In genomic region chr1:4674117-4674516, GRCh38 we compare ENCODE assay signal across 22 cellular contexts. TPM values are rescaled to one million over a fixed set of nuclear protein-coding genes. Genes with fewer than 3 reads are reported as not detected.
A peak's percentile ranks its signal among the peaks of the same experiment; 100 is the strongest.
DNase-seq lines count a peak whose midpoint lies in the region; ATAC-seq, FAIRE-seq and TF ChIP-seq lines count a peak whose summit lies in the region.
"Had no signal": no experiment of that assay in that cellular context is flagged by ENCODE, and none has a peak within 500 bp of the region (broad histone marks: within the 10 kb centered on the region; RNA-seq: fewer than 3 reads in every experiment).

No MANE protein-coding gene starts in this region.

- no peak overlapping the region for H2AFZ ChIP-seq in HepG2 (ENCODE audit: low read length)

- intact Hi-C loops in HepG2 (cut with micrococcal nuclease; ENCODE audit: unreplicated experiment), result no loop called here
- intact Hi-C loops in prostate gland (cut with DNase I), result no loop called here
- intact Hi-C loops in psoas muscle (cut with DNase I), result no loop called here

- H3K9ac ChIP-seq in HepG2 (ENCODE audit: insufficient read depth, low read depth, low read length), result no peak overlapping the region

- H3K9me3 Mint-ChIP-seq in activated T-cell treated with anti-CD3 and anti-CD28 coated beads, Interleukin-2, amount 50 U/mL, for 72 hours, result peaks cover 2 to 4% of the 10 kb centered on the region in 2 donors

- no peak for ATAC-seq in HepG2
- no peak for ATAC-seq in psoas muscle
- ATAC-seq in activated T-cell treated with anti-CD3 and anti-CD28 coated beads, Interleukin-2, amount 50 U/mL, for 72 hours (replicated peaks in 1 of 2), result no peak
- ATAC-seq: GM12878 had no signal

- POLR2A ChIA-PET in HepG2 (lab: Yijun Ruan, JAX), result interaction anchor here (0.7 kb wide), 1 partner anchor 152 kb away, joined by 3 read pairs; no protein-coding TSS in a partner anchor

- TF ChIP-seq EP300 in HepG2 (IDR thresholded peaks at IDR 0.05; ENCODE audit: low read depth in 2 of 2, low read length in 2 of 2), result no peak
- TF ChIP-seq EP300 in HepG2 (CRISPR knock-in tag; IDR thresholded peaks at IDR 0.05; ENCODE audit: borderline replicate concordance), result no peak

- no peaks in the 10 kb centered on the region for H4K20me1 ChIP-seq in HepG2 (ENCODE audit: insufficient read depth, low read length)

- H3K9me3 ChIP-seq in HepG2 (ENCODE audit: low read length), result no peaks in the 10 kb centered on the region; the same call in 1 of the 2 replicates
- no peaks in the 10 kb centered on the region for H3K9me3 ChIP-seq in prostate gland
- no peaks in the 10 kb centered on the region for H3K9me3 ChIP-seq in psoas muscle
- H3K9me3 ChIP-seq: BE2C, HAP-1 had no signal

- H3K4me3 ChIP-seq in HepG2 (replicated peaks in 1 of 3; ENCODE audit: insufficient read depth in 1 of 3, low read depth in 2 of 3, low read length in 3 of 3), result no peak overlapping the region
- no peak overlapping the region for H3K4me3 ChIP-seq in prostate gland
- H3K4me3 ChIP-seq in psoas muscle, result no peak overlapping the region
- H3K4me3 ChIP-seq: GM12878, HAP-1 had no signal

- H3K27ac Mint-ChIP-seq in activated T-cell treated with anti-CD3 and anti-CD28 coated beads, Interleukin-2, amount 50 U/mL, for 72 hours, result no peak overlapping the region
- H3K27ac Mint-ChIP-seq: CD4-positive, CD25-positive, alpha-beta regulatory T cell; CD8-positive, alpha-beta memory T cell had no signal

- H3K4me1 Mint-ChIP-seq in activated T-cell treated with anti-CD3 and anti-CD28 coated beads, Interleukin-2, amount 50 U/mL, for 72 hours (ENCODE audit: low read depth), result no peaks in the 10 kb centered on the region
- H3K4me1 Mint-ChIP-seq: CD4-positive, CD25-positive, alpha-beta regulatory T cell; CD8-positive, alpha-beta memory T cell had no signal

- H3K4me2 ChIP-seq in HepG2 (ENCODE audit: low read depth, low read length), result no peak overlapping the region

- CTCF ChIA-PET in HepG2 (lab: Yijun Ruan, JAX; ENCODE audit: low intra/inter-chr PET ratio, low total read pairs), result no interaction called here

- FAIRE-seq in HepG2 (lab: Jason Lieb, UNC), result no peak
- FAIRE-seq: A204.1, GM12878, H1 had no signal

- H3K27ac ChIP-seq in cingulate gyrus (ENCODE audit: low read depth, low read length) (peak overlapping the region; percentile 61), HepG2 (ENCODE audit: extremely low read length, insufficient read depth, low read length) (no peak overlapping the region), temporal lobe (ENCODE audit: low read depth, low read length) (peak overlapping the region; percentile 86), prostate gland (no peak overlapping the region), psoas muscle (no peak overlapping the region)

- no TSS peak for BruUV-seq in HepG2 (replicated peaks; lab: Mats Ljungman, UMichigan)

- DNase-seq in RPMI8226 (peak; percentile 21), HepG2 (ENCODE audit: low spot score) (no peak), prostate gland (ENCODE audit: low spot score) (no peak), psoas muscle (no peak)
- DNase-seq in stimulated activated CD4-positive, alpha-beta T cell treated with anti-CD3 and anti-CD28 coated beads, Interleukin-4, amount 100 ng/mL, for 4 hours, result no peak
- DNase-seq in activated T-cell treated with anti-CD3 and anti-CD28 coated beads, Interleukin-2, amount 50 U/mL, for 72 hours, result no peak
- DNase-seq: ACHN; BE2C; CD4-positive, CD25-positive, alpha-beta regulatory T cell; CD8-positive, alpha-beta memory T cell; COR-L47; DMS 273 treated with DMSO at 0.1 percent for 48 hours; DMS53; DND-41; EL had no signal

- no peaks in the 10 kb centered on the region for H3K27me3 Mint-ChIP-seq in activated T-cell treated with anti-CD3 and anti-CD28 coated beads, Interleukin-2, amount 50 U/mL, for 72 hours (ENCODE audit: low read depth)
- H3K27me3 Mint-ChIP-seq: CD4-positive, CD25-positive, alpha-beta regulatory T cell had no signal

- H3K36me3 ChIP-seq in HepG2 (replicated peaks in 1 of 2; ENCODE audit: control insufficient read depth in 1 of 2, insufficient read depth in 2 of 2, low read length in 2 of 2), result no peaks in the 10 kb centered on the region
- H3K36me3 ChIP-seq in prostate gland, result no peaks in the 10 kb centered on the region
- no peaks in the 10 kb centered on the region for H3K36me3 ChIP-seq in psoas muscle (ENCODE audit: insufficient read depth in 1 of 2, low read depth in 1 of 2)
- H3K36me3 ChIP-seq: BE2C, HAP-1 had no signal

- TF ChIP-seq POLR2A in HepG2 (IDR thresholded peaks at IDR 0.05; ENCODE audit: insufficient read depth in 1 of 2, low read depth in 2 of 2, low read length in 2 of 2) (no peak), prostate gland (IDR thresholded peaks at IDR 0.05) (no peak)

- H3K4me3 Mint-ChIP-seq in activated T-cell treated with anti-CD3 and anti-CD28 coated beads, Interleukin-2, amount 50 U/mL, for 72 hours, result no peak overlapping the region
- H3K4me3 Mint-ChIP-seq: CD4-positive, CD25-positive, alpha-beta regulatory T cell; CD8-positive, alpha-beta memory T cell had no signal

- 14% methylated on average over 4 of the region's 5 CpGs for WGBS in HepG2 (ENCODE audit: low lambda C conversion rate)
- 65% methylated on average over 5 of the region's 5 CpGs for WGBS in prostate gland
- 81 to 85% (median 84%) methylated on average over 5 of the region's 5 CpGs for WGBS in psoas muscle, 3 donors

- TF ChIP-seq CTCF in HepG2 (CRISPR knock-in tag; IDR thresholded peaks at IDR 0.05) (no peak), prostate gland (IDR thresholded peaks at IDR 0.05) (no peak), psoas muscle (IDR thresholded peaks at IDR 0.05) (no peak)

- no peak for TF ChIP-seq RAD21 in HepG2 (CRISPR knock-in tag; IDR thresholded peaks at IDR 0.05)

- peaks cover 1 to 7% of the 10 kb centered on the region in 2 experiments; a peak in 2 of 5 replicates for H3K27me3 ChIP-seq in HepG2 (ENCODE audit: control insufficient read depth in 1 of 2, insufficient read depth in 2 of 2, low read length in 2 of 2)
- H3K27me3 ChIP-seq in prostate gland (replicated peaks; ENCODE audit: insufficient read depth), result no peaks in the 10 kb centered on the region
- peaks cover 0 to 4% (median 0%) of the 10 kb centered on the region in 3 donors for H3K27me3 ChIP-seq in psoas muscle (ENCODE audit: insufficient read depth in 3 of 3, low read length in 2 of 3)
- H3K27me3 ChIP-seq: BE2C had no signal

- H3K4me1 ChIP-seq in HepG2 (ENCODE audit: insufficient read depth, low read length), result peaks cover 15% of the 10 kb centered on the region; the same call in 1 of the 2 replicates
- no peaks in the 10 kb centered on the region for H3K4me1 ChIP-seq in prostate gland (replicated peaks)
- no peaks in the 10 kb centered on the region for H3K4me1 ChIP-seq in psoas muscle
- H3K4me1 ChIP-seq: BE2C, HAP-1 had no signal

- no peaks in the 10 kb centered on the region for H3K79me2 ChIP-seq in HepG2 (ENCODE audit: insufficient read depth, low read length)

- in situ Hi-C loops in HepG2 (cut with HindIII; ENCODE audit: extremely low pct_ligation_motif_present, low pct_unique_long_range_greater_than_20kb), result no loop called here

- H3K36me3 Mint-ChIP-seq in activated T-cell treated with anti-CD3 and anti-CD28 coated beads, Interleukin-2, amount 50 U/mL, for 72 hours (ENCODE audit: insufficient read depth in 2 of 2), result no peaks in the 10 kb centered on the region
- H3K36me3 Mint-ChIP-seq: CD4-positive, CD25-positive, alpha-beta regulatory T cell had no signal

RNA-seq across cellular contexts. Expression of gene AJAP1, which starts 19.7 kb away (rescaled TPM):
- total RNA-seq in HepG2 (2016; rRNA removed; fragmentation: Illumina TruSeq; extraction: Trizol) (not detected in 2 replicates), temporal lobe (21.9 TPM), prostate gland (1 to 10 TPM in 1 of 2 donors, under 1 TPM in 1; 0.73 to 6.7 TPM), psoas muscle (1 to 10 TPM in 1 of 4 donors, under 1 TPM in 3; 0.04 to 1.4 (median 0.22) TPM)
- not detected in 2 replicates for total RNA-seq in HepG2 (2016; cell fraction: cytosol; rRNA removed; fragmentation: Illumina TruSeq; extraction: Trizol; ENCODE audit: low read depth)
- not detected in 2 replicates for total RNA-seq in HepG2 (2016; cell fraction: insoluble cytoplasmic fraction; rRNA removed; fragmentation: Illumina TruSeq; extraction: Trizol)
- not detected in 2 replicates for total RNA-seq in HepG2 (2016; cell fraction: membrane; rRNA removed; fragmentation: Illumina TruSeq; extraction: Trizol)
- not detected in 2 replicates for total RNA-seq in HepG2 (2016; cell fraction: nucleus; rRNA removed; fragmentation: Illumina TruSeq; extraction: Trizol)
- polyA plus RNA-seq in HepG2 (2011; rRNA removed) (not detected in 2 replicates), psoas muscle (under 1 TPM; under 0.01 to 0.11 (median 0.01) TPM)
- polyA plus RNA-seq in HepG2 (2011; cell fraction: cytosol; rRNA removed), result not detected in 2 replicates
- not detected in 2 replicates for polyA plus RNA-seq in HepG2 (2011; cell fraction: nucleus; rRNA removed)
- not detected in 2 replicates for polyA plus RNA-seq in HepG2 (2012)
- not detected in 2 replicates for polyA plus RNA-seq in HepG2 (2016; cell fraction: cytosol; fragmentation: Illumina TruSeq; extraction: Trizol; ENCODE audit: low read depth)
- not detected in 2 replicates for polyA plus RNA-seq in HepG2 (2016; cell fraction: insoluble cytoplasmic fraction; fragmentation: Illumina TruSeq; extraction: Trizol; ENCODE audit: low read depth)
- not detected in 2 replicates for polyA plus RNA-seq in HepG2 (2016; cell fraction: membrane; fragmentation: Illumina TruSeq; extraction: Trizol; ENCODE audit: low read depth)
- polyA plus RNA-seq in HepG2 (2016; cell fraction: nucleus; fragmentation: Illumina TruSeq; extraction: Trizol; ENCODE audit: insufficient read depth, low read depth), result not detected in 2 replicates
- polyA minus RNA-seq in HepG2 (2011; rRNA and poly(A)+ RNA removed; ENCODE audit: low replicate concordance), result not detected in 2 replicates
- polyA minus RNA-seq in HepG2 (2011; cell fraction: cytosol; rRNA and poly(A)+ RNA removed), result not detected in 2 replicates
- not detected in 2 replicates for polyA minus RNA-seq in HepG2 (2011; cell fraction: nucleus; rRNA and poly(A)+ RNA removed)
- under 1 TPM; 0.05 to 0.46 TPM for total RNA-seq in activated T-cell treated with anti-CD3 and anti-CD28 coated beads, Interleukin-2, amount 50 U/mL, for 72 hours
- total RNA-seq: CD8-positive, alpha-beta memory T cell; GM12878; HT-29 had no signal
- polyA plus RNA-seq: CD8-positive, alpha-beta memory T cell; GM12878 had no signal

Comparison
In these comparisons a context has a peak if more than half of its experiments do, and no peak if none do; other contexts are left out.
1. H3K27ac ChIP-seq: peak in cingulate gyrus (single experiment) and temporal lobe (single experiment); none in HepG2 (single experiment), prostate gland (0 of 2) and psoas muscle (single experiment).